Comparison of ENCODE assay signal across 21 cellular contexts in the genomic region with DNA sequence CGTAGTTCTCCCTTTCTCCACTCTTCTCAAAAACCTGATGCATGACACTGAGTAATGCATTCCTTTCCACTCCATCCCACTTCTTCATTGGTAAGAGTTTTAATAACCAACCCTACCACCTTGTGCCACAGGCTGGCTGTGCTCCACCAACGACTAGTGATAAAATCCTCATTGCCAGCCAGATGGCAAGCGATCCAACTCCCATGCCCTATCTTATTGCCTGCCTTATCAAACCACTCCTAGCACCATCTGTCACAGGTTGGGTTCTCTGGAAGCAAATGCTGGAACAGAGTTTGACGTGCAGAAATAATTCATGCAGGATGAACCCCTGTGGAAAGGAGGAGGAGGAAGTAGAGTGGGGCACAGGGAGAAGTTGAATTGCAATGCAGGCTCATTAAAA.
DNase-seq lines count a peak whose midpoint lies in the region; ATAC-seq, FAIRE-seq and TF ChIP-seq lines count a peak whose summit lies in the region.
"Had no signal": no experiment of that assay in that cellular context is flagged by ENCODE, and none has a peak within 500 bp of the region (broad histone marks: within the 10 kb centered on the region; RNA-seq: fewer than 3 reads in every experiment).

No MANE protein-coding gene starts in this region.

- H3K27ac ChIP-seq in colonic mucosa (peak overlapping the region; percentile 25), transverse colon (peak overlapping the region in 3 of 4 donors; percentile 10 to 52 (median 36))
- no peak overlapping the region for H3K27ac ChIP-seq in naive thymus-derived CD4-positive, alpha-beta T cell (ENCODE audit: low read depth, low read length)
- H3K27ac ChIP-seq: GM23248, HL-60 had no signal

- peaks cover 0 to 17% (median 5%) of the 10 kb centered on the region in 5 donors for H3K27me3 Mint-ChIP-seq in naive thymus-derived CD4-positive, alpha-beta T cell

- peak; percentile 20 for FAIRE-seq in HTR-8/SVneo (lab: Jason Lieb, UNC)
- FAIRE-seq: GM12891 had no signal

- H3K36me3 Mint-ChIP-seq in naive thymus-derived CD4-positive, alpha-beta T cell: peaks cover 0 to 3% (median 0%) of the 10 kb centered on the region in 5 donors

- no peak for TF ChIP-seq EP300 in transverse colon (IDR thresholded peaks at IDR 0.05; ENCODE audit: low read depth)

- TF ChIP-seq POLR2A in transverse colon (IDR thresholded peaks at IDR 0.05): no peak

- DNase-seq in HTR-8/SVneo (ENCODE audit: insufficient read length, low spot score) (no peak), NCI-H226 (peak; percentile 35), colonic mucosa (peak; percentile 66), transverse colon (peak; percentile 61), T-helper 9 cell (no peak), NCI-H1930 (lab: John Stamatoyannopoulos, UW) (no peak)
- no peak for DNase-seq in naive thymus-derived CD4-positive, alpha-beta T cell
- DNase-seq: CD4-positive, alpha-beta T cell; COR-L47; DND-41; GM23248; KBM-7; MM.1S; NCI-H1048; NCI-H1436 treated with DMSO at 0.1 percent for 48 hours; NCI-H2081; OCI-M1; Right ventricle myocardium superior had no signal

- H3K27ac Mint-ChIP-seq in naive thymus-derived CD4-positive, alpha-beta T cell: no peak overlapping the region
- H3K27ac Mint-ChIP-seq: CD4-positive, alpha-beta T cell had no signal

- H3K36me3 ChIP-seq in colonic mucosa (no peaks in the 10 kb centered on the region), transverse colon (no peaks in the 10 kb centered on the region)
- no peaks in the 10 kb centered on the region for H3K36me3 ChIP-seq in naive thymus-derived CD4-positive, alpha-beta T cell (ENCODE audit: control insufficient read depth in 2 of 3, insufficient read depth in 3 of 3, low read length in 3 of 3)
- H3K36me3 ChIP-seq: HAP-1 had no signal

- H3K4me3 Mint-ChIP-seq in naive thymus-derived CD4-positive, alpha-beta T cell: no peak overlapping the region
- H3K4me3 Mint-ChIP-seq: CD4-positive, alpha-beta T cell had no signal

- H3K9me3 ChIP-seq in colonic mucosa: no peaks in the 10 kb centered on the region
- no peaks in the 10 kb centered on the region for H3K9me3 ChIP-seq in transverse colon
- no peaks in the 10 kb centered on the region for H3K9me3 ChIP-seq in naive thymus-derived CD4-positive, alpha-beta T cell (ENCODE audit: control insufficient read depth in 2 of 3, low read length in 3 of 3)
- H3K9me3 ChIP-seq: HAP-1 had no signal

- H3K4me1 ChIP-seq in colonic mucosa (no peaks in the 10 kb centered on the region), transverse colon (peaks cover 0 to 9% (median 0%) of the 10 kb centered on the region in 4 donors)
- H3K4me1 ChIP-seq in naive thymus-derived CD4-positive, alpha-beta T cell (ENCODE audit: control insufficient read depth in 2 of 2, insufficient read depth in 2 of 2, low read length in 2 of 2): no peaks in the 10 kb centered on the region

- H3K4me1 Mint-ChIP-seq in naive thymus-derived CD4-positive, alpha-beta T cell: no peaks in the 10 kb centered on the region

- CTCF ChIA-PET in naive thymus-derived CD4-positive, alpha-beta T cell (lab: Charles Lee): no interaction called here

- H3K27me3 ChIP-seq in colonic mucosa (no peaks in the 10 kb centered on the region), transverse colon (no peaks in the 10 kb centered on the region)
- H3K27me3 ChIP-seq in naive thymus-derived CD4-positive, alpha-beta T cell (ENCODE audit: control insufficient read depth in 2 of 2, insufficient read depth in 2 of 2, low read length in 2 of 2): no peaks in the 10 kb centered on the region

- POLR2A ChIA-PET in naive thymus-derived CD4-positive, alpha-beta T cell (lab: Charles Lee): no interaction called here

- TF ChIP-seq CTCF in colonic mucosa (IDR thresholded peaks at IDR 0.05) (no peak), transverse colon (IDR thresholded peaks at IDR 0.05) (no peak)

- H3K4me3 ChIP-seq in colonic mucosa (no peak overlapping the region), transverse colon (no peak overlapping the region)
- H3K4me3 ChIP-seq in naive thymus-derived CD4-positive, alpha-beta T cell (ENCODE audit: low read length): no peak overlapping the region
- H3K4me3 ChIP-seq: GM23248, HAP-1 had no signal

- intact Hi-C loops in colonic mucosa (cut with DNase I): no loop called here
- intact Hi-C loops in transverse colon (cut with DNase I; ENCODE audit: low total_unique reads): no loop called here
- intact Hi-C loops in naive thymus-derived CD4-positive, alpha-beta T cell (cut with micrococcal nuclease): no loop called here

- peaks cover 0 to 18% (median 2%) of the 10 kb centered on the region in 11 donors for H3K9me3 Mint-ChIP-seq in naive thymus-derived CD4-positive, alpha-beta T cell

- ATAC-seq in naive thymus-derived CD4-positive, alpha-beta T cell: no peak

- WGBS in transverse colon (ENCODE audit: low coverage in 1 of 2), 2 donors: 48% methylated on average over 3 to 4 of the region's 4 CpGs

- in situ Hi-C loops in transverse colon (cut with MboI; ENCODE audit: low pct_ligation_motif_present in 1 of 4, low pct_unique_long_range_greater_than_20kb in 1 of 4, low sequenced_read_pairs in 3 of 4): no loop called here

- H3K9ac ChIP-seq in colonic mucosa (ENCODE audit: low read depth in 2 of 2, low read length in 2 of 2): no peak overlapping the region
- H3K9ac ChIP-seq: GM23248 had no signal

Comparison
In these comparisons a context has a peak if more than half of its experiments do, and no peak if none do; other contexts are left out.
1. DNase-seq: peak in NCI-H226 (single experiment), colonic mucosa (single experiment) and transverse colon (single experiment); none in HTR-8/SVneo (single experiment), naive thymus-derived CD4-positive, alpha-beta T cell (0 of 9), T-helper 9 cell (single experiment) and NCI-H1930 (0 of 2).